8 cellular contexts compared by ENCODE assay signal in the genomic region with DNA sequence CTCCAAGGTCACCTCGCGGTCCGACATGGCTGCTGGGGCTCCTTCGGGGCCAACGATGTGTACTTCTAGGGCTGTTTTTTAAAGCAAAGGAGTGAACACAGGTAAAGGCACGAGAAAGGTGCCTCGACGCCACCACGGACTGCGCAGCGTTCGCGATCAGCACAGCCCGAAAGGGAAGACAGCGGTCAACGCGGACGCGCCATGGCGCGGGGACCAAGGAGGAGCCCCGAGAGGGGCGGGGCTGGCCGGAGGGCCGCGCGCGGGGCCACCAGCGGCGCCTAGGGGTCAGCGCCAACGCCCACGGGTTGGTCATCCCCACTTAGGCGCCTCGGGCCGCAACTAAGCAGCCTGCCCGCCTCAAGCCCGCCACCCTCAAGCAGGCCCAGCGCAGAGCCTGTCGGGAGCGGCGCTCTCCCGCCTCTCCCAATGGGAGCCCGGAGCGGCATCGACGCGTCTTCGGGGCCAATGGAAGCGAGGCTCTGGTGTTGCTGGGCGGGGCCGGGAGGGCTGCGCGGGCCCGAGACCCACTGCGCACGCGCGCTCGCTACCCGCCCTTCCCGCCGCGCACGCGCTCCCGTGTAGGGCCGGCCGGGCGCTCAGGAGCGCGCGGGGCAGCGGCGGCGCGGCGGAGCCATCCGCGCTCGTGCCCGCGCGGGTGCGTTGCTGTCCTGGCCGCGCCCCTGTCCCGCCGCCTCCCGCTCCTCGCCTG. TPM values are rescaled to one million over a fixed set of nuclear protein-coding genes. Genes with fewer than 3 reads are reported as not detected.
A peak's percentile ranks its signal among the peaks of the same experiment; 100 is the strongest.
DNase-seq lines count a peak whose midpoint lies in the region; ATAC-seq and TF ChIP-seq lines count a peak whose summit lies in the region.

A gene with protein sequence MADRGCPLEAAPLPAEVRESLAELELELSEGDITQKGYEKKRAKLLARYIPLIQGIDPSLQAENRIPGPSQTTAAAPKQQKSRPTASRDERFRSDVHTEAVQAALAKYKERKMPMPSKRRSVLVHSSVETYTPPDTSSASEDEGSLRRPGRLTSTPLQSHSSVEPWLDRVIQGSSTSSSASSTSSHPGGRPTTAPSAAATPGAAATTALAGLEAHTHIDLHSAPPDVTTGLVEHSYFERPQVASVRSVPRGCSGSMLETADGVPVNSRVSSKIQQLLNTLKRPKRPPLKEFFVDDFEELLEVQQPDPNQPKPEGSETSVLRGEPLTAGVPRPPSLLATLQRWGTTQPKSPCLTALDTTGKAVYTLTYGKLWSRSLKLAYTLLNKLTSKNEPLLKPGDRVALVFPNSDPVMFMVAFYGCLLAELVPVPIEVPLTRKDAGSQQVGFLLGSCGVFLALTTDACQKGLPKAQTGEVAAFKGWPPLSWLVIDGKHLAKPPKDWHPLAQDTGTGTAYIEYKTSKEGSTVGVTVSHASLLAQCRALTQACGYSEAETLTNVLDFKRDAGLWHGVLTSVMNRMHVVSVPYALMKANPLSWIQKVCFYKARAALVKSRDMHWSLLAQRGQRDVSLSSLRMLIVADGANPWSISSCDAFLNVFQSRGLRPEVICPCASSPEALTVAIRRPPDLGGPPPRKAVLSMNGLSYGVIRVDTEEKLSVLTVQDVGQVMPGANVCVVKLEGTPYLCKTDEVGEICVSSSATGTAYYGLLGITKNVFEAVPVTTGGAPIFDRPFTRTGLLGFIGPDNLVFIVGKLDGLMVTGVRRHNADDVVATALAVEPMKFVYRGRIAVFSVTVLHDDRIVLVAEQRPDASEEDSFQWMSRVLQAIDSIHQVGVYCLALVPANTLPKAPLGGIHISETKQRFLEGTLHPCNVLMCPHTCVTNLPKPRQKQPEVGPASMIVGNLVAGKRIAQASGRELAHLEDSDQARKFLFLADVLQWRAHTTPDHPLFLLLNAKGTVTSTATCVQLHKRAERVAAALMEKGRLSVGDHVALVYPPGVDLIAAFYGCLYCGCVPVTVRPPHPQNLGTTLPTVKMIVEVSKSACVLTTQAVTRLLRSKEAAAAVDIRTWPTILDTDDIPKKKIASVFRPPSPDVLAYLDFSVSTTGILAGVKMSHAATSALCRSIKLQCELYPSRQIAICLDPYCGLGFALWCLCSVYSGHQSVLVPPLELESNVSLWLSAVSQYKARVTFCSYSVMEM (N-terminal part only) (plus strand): TSS at position 577 of the 709 bp plus-strand sequence. CDS start 241 bp downstream, outside the sequence.

- peak within 1 kb of the TSS; percentile 88 for H3K4me3 Mint-ChIP-seq in activated B cell treated with CpG ODN at 0.5 μM for 24 hours

- H3K4me1 Mint-ChIP-seq in activated B cell treated with CpG ODN at 0.5 μM for 24 hours = peaks cover 25% of the 10 kb centered on the region

- H3K9me3 Mint-ChIP-seq in activated B cell treated with CpG ODN at 0.5 μM for 24 hours = no peaks in the 10 kb centered on the region

- H2AFZ ChIP-seq in smooth muscle cell (ENCODE audit: low read depth) = peak within 1 kb of the TSS; percentile 98

- H4K20me1 ChIP-seq in smooth muscle cell (ENCODE audit: low read depth) = peaks cover 36% of the 10 kb centered on the region

- no peaks in the 10 kb centered on the region for H3K27me3 ChIP-seq in smooth muscle cell (ENCODE audit: low read depth)

- peak; percentile 97 for ATAC-seq in GM19025 (IDR thresholded peaks at IDR 0.05; ENCODE audit: low read depth, unreplicated experiment)
- ATAC-seq in HG03280 (IDR thresholded peaks at IDR 0.05; ENCODE audit: unreplicated experiment) = peak; percentile 94
- peak; percentile 98 for ATAC-seq in activated B cell treated with CpG ODN at 0.5 μM for 24 hours (ENCODE audit: low read depth)

- peak within 1 kb of the TSS; percentile 88 for H3K27ac Mint-ChIP-seq in activated B cell treated with CpG ODN at 0.5 μM for 24 hours

- 1% methylated on average over 65 of the region's 91 CpGs for WGBS in smooth muscle cell (ENCODE audit: low lambda C conversion rate)

- peak; percentile 83 for DNase-seq in AG09309 (ENCODE audit: low read depth)
- peak; percentile 99 for DNase-seq in NCI-H345 (lab: John Stamatoyannopoulos, UW)
- DNase-seq in activated B cell treated with CpG ODN at 0.5 μM for 24 hours = peak; percentile 95
- peak; percentile 97 to 98 for DNase-seq in cardiac fibroblast (ENCODE audit: low read depth in 2 of 2)
- DNase-seq in iPS-NIHi7 (ENCODE audit: extremely low spot score) = peak; percentile 100
- DNase-seq in smooth muscle cell (lab: John Stamatoyannopoulos, UW; ENCODE audit: unreplicated experiment) = peak; percentile 81

- H3K27ac ChIP-seq in smooth muscle cell (ENCODE audit: low read depth) = peak within 1 kb of the TSS; percentile 92

- peak within 1 kb of the TSS; percentile 98 for H3K4me2 ChIP-seq in smooth muscle cell

- no peak for TF ChIP-seq CTCF in AG09309 (IDR thresholded peaks at IDR 0.05; ENCODE audit: control insufficient read depth, insufficient read depth, low read depth, low read length, missing control alignments)
- TF ChIP-seq CTCF in activated B cell treated with CpG ODN at 0.5 μM for 24 hours (IDR thresholded peaks at IDR 0.05) = no peak
- no peak for TF ChIP-seq CTCF in cardiac fibroblast (IDR thresholded peaks at IDR 0.05; ENCODE audit: low read depth, low read length)
- no peak for TF ChIP-seq CTCF in smooth muscle cell (IDR thresholded peaks at IDR 0.05; ENCODE audit: borderline replicate concordance, insufficient read depth, poor library complexity, severe bottlenecking)

- peaks cover 9% of the 10 kb centered on the region for H3K4me1 ChIP-seq in smooth muscle cell (ENCODE audit: low read depth)

- no peaks in the 10 kb centered on the region for H3K27me3 Mint-ChIP-seq in activated B cell treated with CpG ODN at 0.5 μM for 24 hours

- no peaks in the 10 kb centered on the region for H3K36me3 ChIP-seq in smooth muscle cell (ENCODE audit: low read depth)

- CTCF ChIA-PET in activated B cell treated with CpG ODN at 0.5 μM for 24 hours (lab: Charles Lee) = no interaction called here

- intact Hi-C loops in activated B cell treated with CpG ODN at 0.5 μM for 24 hours (cut with micrococcal nuclease) = loop anchor here (1.0 to 10.0 kb wide), 7 partner anchors 46 to 896 kb away; a partner anchor contains a TSS

- no peaks in the 10 kb centered on the region for H3K9me3 ChIP-seq in smooth muscle cell (replicated peaks; ENCODE audit: low read depth)

- H3F3A ChIP-seq in smooth muscle cell (ENCODE audit: low read depth) = no peaks in the 10 kb centered on the region

- H3K9ac ChIP-seq in smooth muscle cell (ENCODE audit: low read depth) = peak within 1 kb of the TSS; percentile 93

- H3K4me3 ChIP-seq in AG09309 (ENCODE audit: control insufficient read depth, low read depth, low read length) (peak within 1 kb of the TSS; percentile 82), cardiac fibroblast (replicated peaks in 1 of 2; ENCODE audit: low read depth in 2 of 2, low read length in 2 of 2) (peak within 1 kb of the TSS; percentile 81 to 82), smooth muscle cell (peak within 1 kb of the TSS; percentile 94)

- H3K79me2 ChIP-seq in smooth muscle cell (ENCODE audit: low read depth) = peaks cover 46% of the 10 kb centered on the region

- POLR2A ChIA-PET in activated B cell treated with CpG ODN at 0.5 μM for 24 hours (lab: Charles Lee) = interaction anchor here (0.5 to 1.4 kb wide), 5 partner anchors 45 to 315 kb away, joined by 3 to 9 read pairs (median 3); a partner anchor contains a TSS

- peaks cover 15% of the 10 kb centered on the region for H3K36me3 Mint-ChIP-seq in activated B cell treated with CpG ODN at 0.5 μM for 24 hours (ENCODE audit: low read depth)

RNA-seq across cellular contexts. Expression of the gene that starts here (rescaled TPM):
- total RNA-seq in activated B cell treated with CpG ODN at 0.5 μM for 24 hours (28.2 and 32.1 TPM in 2 replicates), smooth muscle cell (24.8 and 29.2 TPM in 2 replicates)
- 11.5 and 22.1 TPM in 2 replicates for polyA plus RNA-seq in smooth muscle cell

Comparison
In these comparisons a context has a peak if more than half of its experiments do, and no peak if none do; other contexts are left out.
1. Peak in every context shown above with its lines: DNase-seq, ATAC-seq, H3K4me3 ChIP-seq and H3K27ac ChIP-seq.